Comparison of ENCODE assay signal across 8 cellular contexts in genomic region chr19:30227661-30228112, GRCh38.
DNase-seq lines count a peak whose midpoint lies in the region; ATAC-seq and TF ChIP-seq lines count a peak whose summit lies in the region.

No MANE protein-coding gene starts in this region.

- TF ChIP-seq CTCF in foreskin keratinocyte (conservative IDR thresholded peaks at IDR 0.05) (peak; percentile 65), neural progenitor cell (IDR thresholded peaks at IDR 0.05) (peak; percentile 64)

- H3K27me3 ChIP-seq in foreskin keratinocyte, result peaks cover 82% of the 10 kb centered on the region
- H3K27me3 ChIP-seq in neural progenitor cell, result peaks cover 100% of the 10 kb centered on the region

- peak; percentile 68 to 70 for ATAC-seq in activated T-cell treated with anti-CD3 and anti-CD28 coated beads, Interleukin-2, amount 50 U/mL, for 4 hours
- peak; percentile 80 for ATAC-seq in foreskin keratinocyte

- H3K9me3 Mint-ChIP-seq in activated T-cell treated with anti-CD3 and anti-CD28 coated beads, Interleukin-2, amount 50 U/mL, for 4 hours, result no peaks in the 10 kb centered on the region
- peaks cover 2% of the 10 kb centered on the region for H3K9me3 Mint-ChIP-seq in neural progenitor cell

- H4K20me1 ChIP-seq in neural progenitor cell (ENCODE audit: low read depth), result peaks cover 23% of the 10 kb centered on the region

- no peaks in the 10 kb centered on the region for H3K36me3 Mint-ChIP-seq in activated T-cell treated with anti-CD3 and anti-CD28 coated beads, Interleukin-2, amount 50 U/mL, for 4 hours (ENCODE audit: insufficient read depth)
- H3K36me3 Mint-ChIP-seq in neural progenitor cell, result no peaks in the 10 kb centered on the region

- peak overlapping the region; percentile 56 for H3K4me3 Mint-ChIP-seq in activated T-cell treated with anti-CD3 and anti-CD28 coated beads, Interleukin-2, amount 50 U/mL, for 4 hours
- H3K4me3 Mint-ChIP-seq in neural progenitor cell, result peak overlapping the region; percentile 95

- H3K4me3 ChIP-seq in GM08714 (ENCODE audit: low read length) (peak overlapping the region; percentile 52), neural progenitor cell (peak overlapping the region; percentile 71), urinary bladder (ENCODE audit: low read depth, low read length) (peak overlapping the region; percentile 76)

- H3K4me2 ChIP-seq in neural progenitor cell, result peak overlapping the region; percentile 99

- no peak overlapping the region for H3K27ac Mint-ChIP-seq in neural progenitor cell

- under 1% methylated on average over 56 of the region's 57 CpGs for WGBS in urinary bladder

- DNase-seq in H4 (ENCODE audit: low spot score) (peak; percentile 50), NCI-H1105 treated with DMSO at 0.1 percent for 48 hours (lab: John Stamatoyannopoulos, UW) (peak; percentile 80), foreskin keratinocyte (no peak), neural progenitor cell (ENCODE audit: low spot score) (peak; percentile 94), NCI-H2196 treated with DMSO at 0.1 percent for 48 hours (lab: John Stamatoyannopoulos, UW; ENCODE audit: unreplicated experiment) (no peak)
- no peak for DNase-seq in activated T-cell treated with anti-CD3 and anti-CD28 coated beads, Interleukin-2, amount 50 U/mL, for 4 hours

- H2AFZ ChIP-seq in neural progenitor cell (replicated peaks), result peak overlapping the region; percentile 97

- peaks cover 52% of the 10 kb centered on the region for H3F3A ChIP-seq in neural progenitor cell (ENCODE audit: low read depth)

- H3K4me1 ChIP-seq in foreskin keratinocyte (no peaks in the 10 kb centered on the region), neural progenitor cell (peaks cover 40% of the 10 kb centered on the region), urinary bladder (ENCODE audit: insufficient read depth) (peaks cover 2% of the 10 kb centered on the region)

- no peaks in the 10 kb centered on the region for H3K9me3 ChIP-seq in neural progenitor cell (ENCODE audit: low read depth)

- H3K27ac ChIP-seq in foreskin keratinocyte (no peak overlapping the region), neural progenitor cell (no peak overlapping the region), urinary bladder (ENCODE audit: low read depth) (peak overlapping the region; percentile 64)

- H3K36me3 ChIP-seq in neural progenitor cell (no peaks in the 10 kb centered on the region), urinary bladder (ENCODE audit: insufficient read depth) (no peaks in the 10 kb centered on the region)

- H3K27me3 Mint-ChIP-seq in activated T-cell treated with anti-CD3 and anti-CD28 coated beads, Interleukin-2, amount 50 U/mL, for 4 hours (ENCODE audit: low read depth), result peaks cover 73% of the 10 kb centered on the region
- H3K27me3 Mint-ChIP-seq in neural progenitor cell (ENCODE audit: insufficient read depth, low read depth), result peaks cover 33% of the 10 kb centered on the region

- H3K4me1 Mint-ChIP-seq in activated T-cell treated with anti-CD3 and anti-CD28 coated beads, Interleukin-2, amount 50 U/mL, for 4 hours (ENCODE audit: low read depth), result peaks cover 22% of the 10 kb centered on the region
- H3K4me1 Mint-ChIP-seq in neural progenitor cell, result peaks cover 56% of the 10 kb centered on the region

- no peak overlapping the region for H3K9ac ChIP-seq in neural progenitor cell

- no peaks in the 10 kb centered on the region for H3K79me2 ChIP-seq in neural progenitor cell (ENCODE audit: low read depth)

Comparison
In these comparisons a context has a peak if more than half of its experiments do, and no peak if none do; other contexts are left out.
1. DNase-seq: peak in H4 (single experiment), NCI-H1105 treated with DMSO at 0.1 percent for 48 hours (single experiment) and neural progenitor cell (single experiment); none in activated T-cell treated with anti-CD3 and anti-CD28 coated beads, Interleukin-2, amount 50 U/mL, for 4 hours (single experiment), foreskin keratinocyte (0 of 2) and NCI-H2196 treated with DMSO at 0.1 percent for 48 hours (single experiment).
2. Peak in every context shown above with its lines, with median percentiles within 50 percentile points of each other: H3K4me3 ChIP-seq.